27 cellular contexts compared by ENCODE assay signal in genomic region chr2:129681788-129682187, GRCh38.
"Had no signal": no experiment of that assay in that cellular context is flagged by ENCODE, and none has a peak within 500 bp of the region (broad histone marks: within the 10 kb centered on the region; RNA-seq: fewer than 3 reads in every experiment).

No MANE protein-coding gene starts in this region.

- H3K27ac ChIP-seq: colonic mucosa, coronary artery, dorsolateral prefrontal cortex, epithelial cell of prostate, esophagus muscularis mucosa, esophagus squamous epithelium, foreskin keratinocyte, gastrocnemius medialis, gastroesophageal sphincter, heart left ventricle, heart right ventricle, hepatocyte had no signal

- H2AFZ ChIP-seq: hepatocyte had no signal

- FAIRE-seq: endometrium, endothelial cell of umbilical vein had no signal

- H3K4me1 ChIP-seq: colonic mucosa, esophagus muscularis mucosa, esophagus squamous epithelium, foreskin keratinocyte, gastrocnemius medialis, gastroesophageal sphincter, heart left ventricle, heart right ventricle had no signal

- H3K4me2 ChIP-seq: hepatocyte had no signal

- H3K27me3 ChIP-seq: colonic mucosa, esophagus muscularis mucosa, foreskin keratinocyte, gastrocnemius medialis, hepatocyte had no signal

- H3K79me2 ChIP-seq: hepatocyte had no signal

- DNase-seq: colonic mucosa; cortex of kidney; dermis blood vessel endothelial cell; dorsolateral prefrontal cortex; effector CD4-positive, alpha-beta T cell; effector CD8-positive, alpha-beta T cell; effector memory CD4-positive, alpha-beta T cell; effector memory CD8-positive, alpha-beta T cell; endodermal cell; erythroblast; esophagus squamous epithelium; foreskin fibroblast; foreskin keratinocyte; foreskin melanocyte; gastrocnemius medialis; glutamatergic neuron; head of caudate nucleus; heart left ventricle; heart right ventricle had no signal

- H3K9me3 ChIP-seq: colonic mucosa, esophagus muscularis mucosa, gastrocnemius medialis, gastroesophageal sphincter, heart left ventricle, heart right ventricle had no signal

- ATAC-seq: effector memory CD8-positive, alpha-beta T cell; esophagus mucosa; foreskin keratinocyte; gastrocnemius medialis; gastroesophageal sphincter; heart left ventricle; heart right ventricle had no signal

- H3K4me3 ChIP-seq: colonic mucosa, coronary artery, dorsolateral prefrontal cortex, esophagus muscularis mucosa, esophagus squamous epithelium, gastrocnemius medialis, gastroesophageal sphincter, heart left ventricle, heart right ventricle, hepatocyte had no signal

- H3K36me3 ChIP-seq: colonic mucosa, esophagus muscularis mucosa, esophagus squamous epithelium, gastrocnemius medialis, gastroesophageal sphincter, heart left ventricle, heart right ventricle had no signal
